ENCODE assay signal across 10 cellular contexts in genomic region chr18:56248613-56249235, GRCh38.
DNase-seq lines count a peak whose midpoint lies in the region; ATAC-seq, FAIRE-seq and TF ChIP-seq lines count a peak whose summit lies in the region.
"Had no signal": no experiment of that assay in that cellular context is flagged by ENCODE, and none has a peak within 500 bp of the region (broad histone marks: within the 10 kb centered on the region; RNA-seq: fewer than 3 reads in every experiment).

No MANE protein-coding gene starts in this region.

- no peaks in the 10 kb centered on the region for H3F3A ChIP-seq in SU-DHL-6 (ENCODE audit: insufficient read depth)

- peak; percentile 68 for FAIRE-seq in GM18507 (lab: Jason Lieb, UNC)

- H3K27ac ChIP-seq in SU-DHL-6 (ENCODE audit: low read depth, low read length) = peak overlapping the region; percentile 6; the same call in 1 of the 2 replicates
- no peak overlapping the region for H3K27ac ChIP-seq in coronary artery
- no peak overlapping the region for H3K27ac ChIP-seq in substantia nigra (ENCODE audit: low read depth, low read length, poor library complexity, severe bottlenecking)
- no peak overlapping the region for H3K27ac ChIP-seq in aorta (ENCODE audit: low read depth in 1 of 2, low read length in 2 of 2)

- H3K36me3 ChIP-seq in SU-DHL-6 (ENCODE audit: low read length) (no peaks in the 10 kb centered on the region), aorta (ENCODE audit: control insufficient read depth in 1 of 2, insufficient read depth in 2 of 2, low read length in 1 of 2) (no peaks in the 10 kb centered on the region)

- TF ChIP-seq CTCF in SU-DHL-6 (IDR thresholded peaks at IDR 0.05; ENCODE audit: insufficient read depth, low read length, poor library complexity, severe bottlenecking) (no peak), coronary artery (IDR thresholded peaks at IDR 0.05) (no peak)

- H3K27me3 ChIP-seq in SU-DHL-6 (ENCODE audit: low read length) (no peaks in the 10 kb centered on the region), aorta (ENCODE audit: control insufficient read depth in 1 of 2, insufficient read depth in 2 of 2, low read length in 1 of 2) (no peaks in the 10 kb centered on the region)

- H4K20me1 ChIP-seq in SU-DHL-6 (ENCODE audit: low read depth, low read length) = no peaks in the 10 kb centered on the region

- DNase-seq in GM18507 (ENCODE audit: extremely low spot score, insufficient read length, low read depth) = peak; percentile 17
- DNase-seq in DMS 273 treated with DMSO at 0.1 percent for 48 hours (lab: John Stamatoyannopoulos, UW) = no peak
- no peak for DNase-seq in coronary artery (ENCODE audit: low spot score)
- DNase-seq in substantia nigra (lab: John Stamatoyannopoulos, UW) = no peak
- no peak for DNase-seq in aorta
- DNase-seq: NCI-H345 had no signal

- H3K4me3 ChIP-seq in SU-DHL-6 (ENCODE audit: insufficient read depth, low read length, poor library complexity, severe bottlenecking) (no peak overlapping the region), coronary artery (no peak overlapping the region), aorta (ENCODE audit: low read length in 2 of 2) (no peak overlapping the region)
- H3K4me3 ChIP-seq: smooth muscle cell had no signal

- H3K79me2 ChIP-seq in SU-DHL-6 (ENCODE audit: insufficient read depth, low read length) = no peaks in the 10 kb centered on the region

- H3K9ac ChIP-seq in SU-DHL-6 (ENCODE audit: low read length) = no peak overlapping the region

- H3K9me3 ChIP-seq in SU-DHL-6 (ENCODE audit: insufficient read depth, low read length) (no peaks in the 10 kb centered on the region), aorta (ENCODE audit: control insufficient read depth, low read length) (no peaks in the 10 kb centered on the region)

- peak overlapping the region; percentile 47 for H3K4me2 ChIP-seq in SU-DHL-6 (ENCODE audit: low read depth, low read length, poor library complexity, severe bottlenecking)
- H3K4me2 ChIP-seq: smooth muscle cell had no signal

- ATAC-seq in GM21367 (IDR thresholded peaks at IDR 0.05; ENCODE audit: unreplicated experiment) = peak; percentile 98
- peak; percentile 99 for ATAC-seq in HG03097 (IDR thresholded peaks at IDR 0.05; ENCODE audit: low FRiP score, unreplicated experiment)
- ATAC-seq in aorta (ENCODE audit: low FRiP score) = no peak

- no peaks in the 10 kb centered on the region for H3K4me1 ChIP-seq in aorta (ENCODE audit: control insufficient read depth in 1 of 2, insufficient read depth in 2 of 2, low read length in 2 of 2)

- WGBS in aorta, 2 donors = 77 to 82% methylated on average over 3 of the region's 3 CpGs

- H2AFZ ChIP-seq in SU-DHL-6 (ENCODE audit: low read depth, low read length, severe bottlenecking) = peak overlapping the region; percentile 17

- H3K9me2 ChIP-seq in SU-DHL-6 (replicated peaks; ENCODE audit: insufficient read depth, low read length) = no peaks in the 10 kb centered on the region

- intact Hi-C loops in aorta (cut with DNase I) = no loop called here
